ENCODE assay signal across 24 cellular contexts in the genomic region with DNA sequence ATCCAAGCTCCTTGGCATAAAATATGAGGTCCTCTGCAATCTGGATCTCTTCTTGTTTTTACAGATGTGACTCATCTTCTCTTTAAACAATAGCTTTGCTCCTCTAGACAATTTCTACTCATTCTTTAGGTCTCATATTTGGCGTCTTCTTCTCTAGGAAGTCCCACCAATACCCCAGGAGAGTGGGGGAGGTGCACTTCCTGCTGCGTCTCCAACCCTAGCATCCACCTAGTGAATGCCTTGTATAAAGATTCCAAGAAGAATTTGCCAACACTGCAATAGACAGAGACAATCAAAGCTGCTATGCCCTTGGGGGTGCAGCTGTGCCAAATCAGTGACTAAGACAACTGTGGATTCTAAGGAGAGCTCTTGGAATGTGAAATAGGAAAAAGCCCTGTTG. TPM values are rescaled to one million over a fixed set of nuclear protein-coding genes. Genes with fewer than 3 reads are reported as not detected.
A peak's percentile ranks its signal among the peaks of the same experiment; 100 is the strongest.
DNase-seq lines count a peak whose midpoint lies in the region; ATAC-seq, FAIRE-seq and TF ChIP-seq lines count a peak whose summit lies in the region.
"Had no signal": no experiment of that assay in that cellular context is flagged by ENCODE, and none has a peak within 500 bp of the region (broad histone marks: within the 10 kb centered on the region; RNA-seq: fewer than 3 reads in every experiment).

No MANE protein-coding gene starts in this region.

- no peak overlapping the region for H2AK5ac ChIP-seq in neuronal stem cell (ENCODE audit: low read depth, low read length)

- H3K14ac ChIP-seq in neuronal stem cell (ENCODE audit: low read length) = no peak overlapping the region

- H2BK15ac ChIP-seq in neuronal stem cell (ENCODE audit: low read length) = no peak overlapping the region

- H3K27ac ChIP-seq in neuronal stem cell (replicated peaks; ENCODE audit: low read length) = no peak overlapping the region
- H3K27ac ChIP-seq: heart left ventricle, psoas muscle, RWPE1, upper lobe of left lung had no signal

- ATAC-seq in HG02870 (IDR thresholded peaks at IDR 0.05; ENCODE audit: unreplicated experiment) = no peak
- ATAC-seq: heart left ventricle, HepG2, psoas muscle had no signal

- no peak overlapping the region for H3K4me2 ChIP-seq in neuronal stem cell (ENCODE audit: insufficient read depth, low read length, poor library complexity, severe bottlenecking)

- H3K27me3 ChIP-seq in bronchial epithelial cell (ENCODE audit: control insufficient read depth, insufficient read depth, low read length) (peaks cover 2% of the 10 kb centered on the region), neuronal stem cell (ENCODE audit: control insufficient read depth in 3 of 3, insufficient read depth in 3 of 3, low read depth in 1 of 3, low read length in 3 of 3) (no peaks in the 10 kb centered on the region)
- H3K27me3 ChIP-seq: heart left ventricle, upper lobe of left lung had no signal

- H2BK5ac ChIP-seq in neuronal stem cell (ENCODE audit: low read length) = no peak overlapping the region

- H2BK120ac ChIP-seq in neuronal stem cell (ENCODE audit: low read depth, low read length) = no peak overlapping the region

- no peaks in the 10 kb centered on the region for H3K9me3 ChIP-seq in neuronal stem cell (replicated peaks in 1 of 2; ENCODE audit: control insufficient read depth in 2 of 2, insufficient read depth in 1 of 2, low read depth in 1 of 2, low read length in 2 of 2)
- H3K9me3 ChIP-seq: heart left ventricle, psoas muscle, upper lobe of left lung had no signal

- H2AFZ ChIP-seq in neuronal stem cell (ENCODE audit: low read length) = peak overlapping the region; percentile 58

- no peak for TF ChIP-seq CTCF in bronchial epithelial cell (IDR thresholded peaks at IDR 0.05; ENCODE audit: insufficient read depth, low read length, severe bottlenecking)

- H4K8ac ChIP-seq in neuronal stem cell (ENCODE audit: low read depth, low read length) = no peak overlapping the region

- peaks cover 0 to 2% of the 10 kb centered on the region in 2 donors for H3K4me1 ChIP-seq in neuronal stem cell (ENCODE audit: control insufficient read depth in 2 of 2, insufficient read depth in 1 of 2, low read depth in 1 of 2, low read length in 2 of 2)
- H3K4me1 ChIP-seq: heart left ventricle, psoas muscle, upper lobe of left lung had no signal

- H3K23ac ChIP-seq in neuronal stem cell (ENCODE audit: low read depth, low read length, poor library complexity) = no peak overlapping the region

- H3K4me3 ChIP-seq in bronchial epithelial cell (ENCODE audit: low read depth, low read length) = no peak overlapping the region
- no peak overlapping the region for H3K4me3 ChIP-seq in neuronal stem cell (ENCODE audit: low read length in 2 of 2)
- H3K4me3 ChIP-seq: heart left ventricle, psoas muscle, upper lobe of left lung had no signal

- no peak overlapping the region for H2BK12ac ChIP-seq in neuronal stem cell (ENCODE audit: low read length)

- H3K36me3 ChIP-seq in bronchial epithelial cell (ENCODE audit: control insufficient read depth, insufficient read depth, low read length) = no peaks in the 10 kb centered on the region
- H3K36me3 ChIP-seq in neuronal stem cell (replicated peaks in 1 of 2; ENCODE audit: control insufficient read depth in 2 of 2, insufficient read depth in 2 of 2, low read length in 2 of 2) = no peaks in the 10 kb centered on the region
- H3K36me3 ChIP-seq: heart left ventricle, upper lobe of left lung had no signal

- FAIRE-seq in bronchial epithelial cell (lab: Jason Lieb, UNC) = no peak
- FAIRE-seq: G401.6, H1, HepG2 had no signal

- H3K4ac ChIP-seq in neuronal stem cell (ENCODE audit: low read length) = no peak overlapping the region

- no peak overlapping the region for H4K91ac ChIP-seq in neuronal stem cell (ENCODE audit: low read depth, low read length, poor library complexity)

- WGBS in neuronal stem cell (ENCODE audit: extremely low coverage in 2 of 2, insufficient read length in 2 of 2, insufficient replicate concordance in 1 of 2), 2 donors = no CpG with 5 or more reads among the region's 2 CpGs

- H3K9ac ChIP-seq in neuronal stem cell (ENCODE audit: low read depth, low read length, poor library complexity) = no peak overlapping the region

- no peak overlapping the region for H3K18ac ChIP-seq in neuronal stem cell (ENCODE audit: low read length)

- DNase-seq in AG20443 (ENCODE audit: low spot score) (peak; percentile 26), M059J (ENCODE audit: low read depth) (peak; percentile 23), bronchial epithelial cell (ENCODE audit: low read depth) (peak; percentile 31), neuronal stem cell (ENCODE audit: low spot score) (no peak), NOMO-1 (lab: John Stamatoyannopoulos, UW; ENCODE audit: unreplicated experiment in 2 of 2) (no peak), NCI-H146 (lab: John Stamatoyannopoulos, UW) (no peak), HCEC 1CT (no peak)
- DNase-seq: activated B cell treated with CpG ODN at 0.5 μM for 24 hours; activated CD4-positive, alpha-beta T cell treated with anti-CD3 and anti-CD28 coated beads, Interleukin-2, amount 50 U/mL, for 4 hours; CD4-positive, alpha-beta T cell; DMS 273 treated with DMSO at 0.1 percent for 48 hours; heart left ventricle; Kasumi-1; NCI-H1092; NCI-H1930; NCI-H526 treated with DMSO at 0.1 percent for 48 hours; psoas muscle; T-helper 9 cell; upper lobe of left lung had no signal

- H3K79me1 ChIP-seq in neuronal stem cell (ENCODE audit: low read depth, low read length) = no peaks in the 10 kb centered on the region

RNA-seq across cellular contexts. Expression of a gene that starts 45.7 kb away (rescaled TPM):
- total RNA-seq in M059J (2014; rRNA removed; shearing (Covaris generic)) = 8.7 and 10.3 TPM in 2 replicates
- total RNA-seq in bronchial epithelial cell = 7.4 and 10.4 TPM in 2 replicates
- polyA plus RNA-seq in neuronal stem cell (2013, experiment 1 of 2) = 4.9 TPM
- 4.6 TPM for polyA plus RNA-seq in neuronal stem cell (2013, experiment 2 of 2)

Comparison
In these comparisons a context has a peak if more than half of its experiments do, and no peak if none do; other contexts are left out.
1. DNase-seq: peak in AG20443 (single experiment), M059J (single experiment) and bronchial epithelial cell (single experiment); none in neuronal stem cell (single experiment), NOMO-1 (0 of 2), NCI-H146 (single experiment) and HCEC 1CT (single experiment).